ENCODE assay signal across 10 cellular contexts in genomic region chr12:122917508-122918227, GRCh38. TPM values are rescaled to one million over a fixed set of nuclear protein-coding genes. Genes with fewer than 3 reads are reported as not detected.
A peak's percentile ranks its signal among the peaks of the same experiment; 100 is the strongest.
DNase-seq lines count a peak whose midpoint lies in the region; ATAC-seq and TF ChIP-seq lines count a peak whose summit lies in the region.
"Had no signal": no experiment of that assay in that cellular context is flagged by ENCODE, and none has a peak within 500 bp of the region (broad histone marks: within the 10 kb centered on the region; RNA-seq: fewer than 3 reads in every experiment).

No MANE protein-coding gene starts in this region.

- no peaks in the 10 kb centered on the region for H4K20me1 ChIP-seq in HCT116 (ENCODE audit: insufficient read depth)

- POLR2A ChIA-PET in HCT116 (lab: Charles Lee) (interaction anchor here (0.6 to 0.7 kb wide), 2 partner anchors 32 to 40 kb away, joined by 3 to 4 read pairs; no protein-coding TSS in a partner anchor), MCF 10A (lab: Yijun Ruan, JAX) (interaction anchor here (0.5 to 6.5 kb wide), 14 partner anchors 9 to 330 kb away, joined by 3 to 53 read pairs (median 5); no protein-coding TSS in a partner anchor)

- H3K9me3 ChIP-seq in HCT116 (ENCODE audit: control insufficient read depth in 1 of 2, insufficient read depth in 1 of 2, low read depth in 1 of 2, low read length in 2 of 2) (no peaks in the 10 kb centered on the region), subcutaneous abdominal adipose tissue (ENCODE audit: control insufficient read depth in 5 of 5, low read length in 5 of 5) (no peaks in the 10 kb centered on the region)

- no peak overlapping the region for H3K27ac Mint-ChIP-seq in MCF 10A (ENCODE audit: low read depth, unreplicated experiment)
- H3K27ac Mint-ChIP-seq in stimulated activated effector memory CD8-positive, alpha-beta T cell treated with anti-CD3 and anti-CD28 coated beads, Interleukin-12 subunit alpha, Interleukin-12 subunit beta, amount 100 ng/mL, for 72 hours = no peak overlapping the region
- H3K27ac Mint-ChIP-seq: activated CD4-positive, alpha-beta T cell treated with anti-CD3 and anti-CD28 coated beads, Interleukin-2, amount 10 ng/mL, durations not matched to agents 24 days and 14 days had no signal

- RAD21 ChIA-PET in HCT116 (lab: Charles Lee; ENCODE audit: low non-redundant PET in 1 of 2, low total read pairs in 2 of 2, uncharacterized antibody in 2 of 2, unreplicated experiment in 2 of 2) = no interaction called here

- DNase-seq in HCT116 (ENCODE audit: low read depth, low spot score) (no peak), MCF 10A (ENCODE audit: unreplicated experiment) (peak; percentile 96), islet precursor cell (peak; percentile 99), germinal center (ENCODE audit: low spot score) (no peak)
- no peak for DNase-seq in stimulated activated effector memory CD8-positive, alpha-beta T cell treated with anti-CD3 and anti-CD28 coated beads, Interleukin-12 subunit alpha, Interleukin-12 subunit beta, amount 100 ng/mL, for 72 hours (ENCODE audit: low spot score in 2 of 2)
- DNase-seq: activated CD4-positive, alpha-beta T cell treated with anti-CD3 and anti-CD28 coated beads, Interleukin-2, amount 10 ng/mL, durations not matched to agents 24 days and 14 days; NCI-H2171 had no signal

- H3K9me3 Mint-ChIP-seq in MCF 10A (ENCODE audit: unreplicated experiment) = no peaks in the 10 kb centered on the region
- H3K9me3 Mint-ChIP-seq in stimulated activated effector memory CD8-positive, alpha-beta T cell treated with anti-CD3 and anti-CD28 coated beads, Interleukin-12 subunit alpha, Interleukin-12 subunit beta, amount 100 ng/mL, for 72 hours = no peaks in the 10 kb centered on the region

- H3K9ac ChIP-seq in HCT116 (ENCODE audit: low read length) (peak overlapping the region; percentile 29), subcutaneous abdominal adipose tissue (ENCODE audit: low read length in 5 of 5) (peak overlapping the region in 2 of 5 donors; percentile 1 to 14)

- H3K79me2 ChIP-seq in HCT116 (ENCODE audit: insufficient read depth, low read length) = no peaks in the 10 kb centered on the region

- BruUV-seq in HCT116 (replicated peaks; lab: Mats Ljungman, UMichigan) = no TSS peak
- no TSS peak for BruUV-seq in MCF 10A (replicated peaks; lab: Mats Ljungman, UMichigan)

- no peak for TF ChIP-seq RAD21 in HCT116 (IDR thresholded peaks at IDR 0.05; ENCODE audit: low read depth)

- H3K27me3 Mint-ChIP-seq in MCF 10A (ENCODE audit: insufficient read depth, unreplicated experiment) = no peaks in the 10 kb centered on the region

- H3K4me1 Mint-ChIP-seq in MCF 10A (ENCODE audit: insufficient read depth, unreplicated experiment) = peaks cover 26% of the 10 kb centered on the region
- no peaks in the 10 kb centered on the region for H3K4me1 Mint-ChIP-seq in stimulated activated effector memory CD8-positive, alpha-beta T cell treated with anti-CD3 and anti-CD28 coated beads, Interleukin-12 subunit alpha, Interleukin-12 subunit beta, amount 100 ng/mL, for 72 hours

- H3K27ac ChIP-seq in HCT116 (ENCODE audit: low read depth, low read length) (peak overlapping the region; percentile 86), subcutaneous abdominal adipose tissue (ENCODE audit: low read depth, low read length) (peak overlapping the region; percentile 6)

- ATAC-seq in HCT116 (peak; percentile 28), HG03159 (IDR thresholded peaks at IDR 0.05; ENCODE audit: unreplicated experiment) (no peak), GM21717 (IDR thresholded peaks at IDR 0.05; ENCODE audit: unreplicated experiment) (no peak)
- ATAC-seq in stimulated activated effector memory CD8-positive, alpha-beta T cell treated with anti-CD3 and anti-CD28 coated beads, Interleukin-12 subunit alpha, Interleukin-12 subunit beta, amount 100 ng/mL, for 72 hours = no peak

- H3K4me3 Mint-ChIP-seq in MCF 10A (ENCODE audit: unreplicated experiment) = no peak overlapping the region
- H3K4me3 Mint-ChIP-seq in stimulated activated effector memory CD8-positive, alpha-beta T cell treated with anti-CD3 and anti-CD28 coated beads, Interleukin-12 subunit alpha, Interleukin-12 subunit beta, amount 100 ng/mL, for 72 hours = no peak overlapping the region
- H3K4me3 Mint-ChIP-seq: activated CD4-positive, alpha-beta T cell treated with anti-CD3 and anti-CD28 coated beads, Interleukin-2, amount 10 ng/mL, durations not matched to agents 24 days and 14 days had no signal

- no peaks in the 10 kb centered on the region for H3K36me3 Mint-ChIP-seq in MCF 10A (ENCODE audit: insufficient read depth, unreplicated experiment)
- H3K36me3 Mint-ChIP-seq in stimulated activated effector memory CD8-positive, alpha-beta T cell treated with anti-CD3 and anti-CD28 coated beads, Interleukin-12 subunit alpha, Interleukin-12 subunit beta, amount 100 ng/mL, for 72 hours = peaks cover 6% of the 10 kb centered on the region

- H3K27me3 ChIP-seq in HCT116 (ENCODE audit: insufficient read depth, low read length) (no peaks in the 10 kb centered on the region), subcutaneous abdominal adipose tissue (ENCODE audit: control insufficient read depth in 5 of 5, insufficient read depth in 4 of 5, low read length in 5 of 5) (no peaks in the 10 kb centered on the region)

- peak overlapping the region; percentile 82 for H3K4me2 ChIP-seq in HCT116 (ENCODE audit: low read length)

- intact Hi-C loops in HCT116 (cut with micrococcal nuclease) = no loop called here
- intact Hi-C loops in MCF 10A (cut with micrococcal nuclease) = loop anchor here (2.0 kb wide), 2 partner anchors 29 kb away; no protein-coding TSS in a partner anchor

- H3K4me1 ChIP-seq in HCT116 (ENCODE audit: control insufficient read depth in 1 of 2, insufficient read depth in 2 of 2, low read length in 2 of 2) (peaks cover 43 to 64% of the 10 kb centered on the region in 2 experiments), subcutaneous abdominal adipose tissue (ENCODE audit: control insufficient read depth in 5 of 5, insufficient read depth in 5 of 5, low read length in 5 of 5) (peaks cover 3 to 19% (median 13%) of the 10 kb centered on the region in 5 donors)

- H3K4me3 ChIP-seq in HCT116 (replicated peaks in 1 of 2; ENCODE audit: low read depth in 1 of 2, low read length in 2 of 2) = no peak overlapping the region
- H3K4me3 ChIP-seq in subcutaneous abdominal adipose tissue (ENCODE audit: low read depth in 1 of 5, low read length in 5 of 5) = no peak overlapping the region

- H3K9me2 ChIP-seq in HCT116 (ENCODE audit: insufficient read depth) = no peaks in the 10 kb centered on the region

- H2AFZ ChIP-seq in HCT116 (ENCODE audit: low read depth, low read length, poor library complexity, severe bottlenecking) = no peak overlapping the region

- CTCF ChIA-PET in HCT116 (lab: Charles Lee) = no interaction called here
- CTCF ChIA-PET in MCF 10A (lab: Yijun Ruan, JAX) = interaction anchor here (0.7 kb wide), 1 partner anchor 39 kb away, joined by 3 read pairs; no protein-coding TSS in a partner anchor

- TF ChIP-seq POLR2A in HCT116 (IDR thresholded peaks at IDR 0.05; ENCODE audit: borderline replicate concordance, extremely low read depth, insufficient read depth, insufficient read length) = no peak

- H3K36me3 ChIP-seq in HCT116 (ENCODE audit: control insufficient read depth in 1 of 2, insufficient read depth in 2 of 2, low read length in 2 of 2) = no peaks in the 10 kb centered on the region
- no peaks in the 10 kb centered on the region for H3K36me3 ChIP-seq in subcutaneous abdominal adipose tissue (ENCODE audit: control insufficient read depth in 5 of 5, insufficient read depth in 5 of 5, low read length in 5 of 5)

- TF ChIP-seq CTCF in HCT116 (IDR thresholded peaks at IDR 0.05 in 2 of 3, conservative IDR thresholded peaks at IDR 0.05 in 1 of 3; ENCODE audit: borderline replicate concordance in 1 of 3, insufficient read depth in 1 of 3, low read depth in 2 of 3, low read length in 2 of 3) (no peak), MCF 10A (IDR thresholded peaks at IDR 0.05; ENCODE audit: unreplicated experiment) (no peak)

TF ChIP-seq in HCT116, 20 proteins besides CTCF, POLR2A, EP300 and RAD21:
- TF ChIP-seq ATF3 (IDR thresholded peaks at IDR 0.05) = no peak
- TF ChIP-seq POLR2AphosphoS5 (IDR thresholded peaks at IDR 0.05; ENCODE audit: low read depth, low read length) = peak; percentile 57

RNA-seq across cellular contexts. Expression of gene VPS37B, which starts 21.7 kb away (rescaled TPM):
- total RNA-seq in HCT116 (2021; ENCODE audit: unreplicated experiment) (55.0 TPM), MCF 10A (2022) (33.8 and 37.6 TPM in 2 replicates)
- 48.3 and 53.6 TPM in 2 replicates for polyA plus RNA-seq in HCT116 (2012)

RNA-seq across cellular contexts. Expression of gene ABCB9, which starts 48.6 kb away (rescaled TPM):
- total RNA-seq in HCT116 (2021; ENCODE audit: unreplicated experiment) (14.7 TPM), MCF 10A (2022) (1.6 and 3.2 TPM in 2 replicates)
- polyA plus RNA-seq in HCT116 (2012) = 9.8 and 10.6 TPM in 2 replicates

RNA-seq across cellular contexts. Expression of gene OGFOD2, which starts 57.4 kb away (rescaled TPM):
- total RNA-seq in HCT116 (2021; ENCODE audit: unreplicated experiment) (29.5 TPM), MCF 10A (2022) (17.5 and 22.5 TPM in 2 replicates)
- 24.1 and 26.2 TPM in 2 replicates for polyA plus RNA-seq in HCT116 (2012)

Comparison
In these comparisons a context has a peak if more than half of its experiments do, and no peak if none do; other contexts are left out.
1. DNase-seq: peak in MCF 10A (single experiment) and islet precursor cell (single experiment); none in HCT116 (single experiment), stimulated activated effector memory CD8-positive, alpha-beta T cell treated with anti-CD3 and anti-CD28 coated beads, Interleukin-12 subunit alpha, Interleukin-12 subunit beta, amount 100 ng/mL, for 72 hours (0 of 2) and germinal center (single experiment).